ENCODE assay signal across 26 cellular contexts in the genomic region with DNA sequence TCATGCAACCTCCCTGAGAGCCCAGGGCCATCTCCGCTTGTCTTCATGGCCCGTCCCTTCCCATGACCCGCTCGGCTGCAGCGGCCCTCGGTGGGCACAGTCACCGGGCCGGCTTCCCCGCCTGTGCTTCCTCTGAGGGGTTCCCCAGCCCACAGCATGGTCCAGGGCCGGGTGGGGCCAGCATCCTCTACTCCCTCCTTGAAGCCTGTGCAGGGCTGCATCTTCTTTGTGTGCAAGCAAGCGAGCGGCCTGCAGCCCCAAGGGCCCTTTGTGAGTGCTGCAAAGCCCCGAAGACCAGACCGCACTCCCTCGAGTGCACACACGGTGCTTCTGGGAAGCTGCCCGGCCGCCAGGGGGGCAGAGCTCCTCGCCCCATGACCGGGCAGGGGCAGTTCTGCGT.
"Had no signal": no experiment of that assay in that cellular context is flagged by ENCODE, and none has a peak within 500 bp of the region (broad histone marks: within the 10 kb centered on the region; RNA-seq: fewer than 3 reads in every experiment).

No MANE protein-coding gene starts in this region.

- H3K9me3 ChIP-seq: left ventricle myocardium inferior, mucosa of descending colon, right lobe of liver, stomach, thyroid gland, vagina had no signal

- H3K4me1 ChIP-seq: right lobe of liver had no signal

- ATAC-seq: effector memory CD8-positive, alpha-beta T cell; left colon; mucosa of descending colon; natural killer cell treated with Interleukin-12 subunit alpha and Interleukin-12 subunit beta and Interleukin-15 and Interleukin-18, amount 100 ng/mL, for 72 hours; right lobe of liver had no signal

- H3K36me3 ChIP-seq: left ventricle myocardium inferior, right lobe of liver, stomach, thyroid gland, vagina had no signal

- H3K4me1 Mint-ChIP-seq: central memory CD8-positive, alpha-beta T cell; naive B cell had no signal

- H3K9me3 Mint-ChIP-seq: central memory CD8-positive, alpha-beta T cell; effector memory CD8-positive, alpha-beta T cell; mesothelial cell of epicardium had no signal

- H3K4me3 Mint-ChIP-seq: central memory CD8-positive, alpha-beta T cell; effector memory CD8-positive, alpha-beta T cell; mesothelial cell of epicardium; naive B cell; natural killer cell treated with Interleukin-12 subunit alpha and Interleukin-12 subunit beta and Interleukin-15 and Interleukin-18, amount 100 ng/mL, for 72 hours; neural crest cell had no signal

- H3K27ac ChIP-seq: coronary artery, left ventricle myocardium inferior, right lobe of liver, stomach, thyroid gland, vagina had no signal

- H3K27ac Mint-ChIP-seq: effector memory CD8-positive, alpha-beta T cell; mesothelial cell of epicardium; naive B cell; natural killer cell treated with Interleukin-12 subunit alpha and Interleukin-12 subunit beta and Interleukin-15 and Interleukin-18, amount 100 ng/mL, for 72 hours had no signal

- H3K36me3 Mint-ChIP-seq: mesothelial cell of epicardium; naive B cell; natural killer cell treated with Interleukin-12 subunit alpha and Interleukin-12 subunit beta and Interleukin-15 and Interleukin-18, amount 100 ng/mL, for 72 hours had no signal

- DNase-seq: dermis blood vessel endothelial cell; effector memory CD8-positive, alpha-beta T cell; erythroblast; head of caudate nucleus; left colon; left ventricle myocardium inferior; mesenchymal stem cell; naive B cell; retina; small intestine; stimulated activated CD4-positive, alpha-beta T cell treated with anti-CD3 and anti-CD28 coated beads, Interleukin-12 subunit alpha, Interleukin-12 subunit beta, amount 100 ng/mL, for 4 hours; stimulated activated CD4-positive, alpha-beta T cell treated with anti-CD3 and anti-CD28 coated beads, Interleukin-1b, Interleukin-23, amount 100 ng/mL, for 48 hours; stimulated activated CD4-positive, alpha-beta T cell treated with anti-CD3 and anti-CD28 coated beads, Interleukin-4, amount 100 ng/mL, for 1 hour; stimulated activated CD8-positive, alpha-beta memory T cell treated with anti-CD3 and anti-CD28 coated beads, Interleukin-4, amount 100 ng/mL, for 48 hours; stimulated activated naive CD4-positive, alpha-beta T cell treated with Interleukin-2 at 50 U/mL for 16 hours; stomach; thyroid gland; trophoblast cell had no signal

- H3K4me3 ChIP-seq: coronary artery, left ventricle myocardium inferior, mucosa of descending colon, right lobe of liver, stomach, thyroid gland, vagina had no signal

- H3K27me3 ChIP-seq: right lobe of liver, vagina had no signal
